13 cellular contexts compared by ENCODE assay signal in genomic region chr10:63697956-63698814, GRCh38.
DNase-seq lines count a peak whose midpoint lies in the region; ATAC-seq, FAIRE-seq and TF ChIP-seq lines count a peak whose summit lies in the region.
"Had no signal": no experiment of that assay in that cellular context is flagged by ENCODE, and none has a peak within 500 bp of the region (broad histone marks: within the 10 kb centered on the region; RNA-seq: fewer than 3 reads in every experiment).

No MANE protein-coding gene starts in this region.

- H3K79me2 ChIP-seq in K562 (ENCODE audit: control insufficient read depth, insufficient read depth, low read length), result no peaks in the 10 kb centered on the region

- WGBS in K562 (ENCODE audit: insufficient coverage, low coverage, missing lambda C conversion rate), result 2% methylated on average over 7 of the region's 7 CpGs

- POLR2A ChIA-PET in K562 (lab: Yijun Ruan, JAX), result no interaction called here
- POLR2A ChIA-PET in CD4-positive, alpha-beta memory T cell (lab: Charles Lee; ENCODE audit: partially characterized antibody), result no interaction called here

- TF ChIP-seq RAD21 in K562 (CRISPR knock-in tag; conservative IDR thresholded peaks at IDR 0.05 in 1 of 2, IDR thresholded peaks at IDR 0.05 in 1 of 2), result no peak

- CTCF ChIA-PET in K562 (lab: Yijun Ruan, JAX; ENCODE audit: low intra/inter-chr PET ratio), result no interaction called here
- CTCF ChIA-PET in CD4-positive, alpha-beta memory T cell (lab: Charles Lee; ENCODE audit: partially characterized antibody), result no interaction called here

- no peaks in the 10 kb centered on the region for H3K9me3 ChIP-seq in K562 (replicated peaks; ENCODE audit: control insufficient read depth, insufficient read depth, low read depth, low read length)
- no peaks in the 10 kb centered on the region for H3K9me3 ChIP-seq in CD4-positive, alpha-beta memory T cell (ENCODE audit: control insufficient read depth in 1 of 2, low read length in 2 of 2)

- TF ChIP-seq CTCF in CD14-positive monocyte (IDR thresholded peaks at IDR 0.05) (no peak), GM20000 (IDR thresholded peaks at IDR 0.05; ENCODE audit: extremely low read depth, missing control alignments) (no peak), K562 (IDR thresholded peaks at IDR 0.05 in 2 of 3, conservative IDR thresholded peaks at IDR 0.05 in 1 of 3; ENCODE audit: insufficient read depth in 2 of 3, low read depth in 1 of 3, low read length in 3 of 3) (no peak)

- H3K27ac ChIP-seq in K562 (ENCODE audit: extremely low read depth, low read depth, low read length), result no peak overlapping the region
- no peak overlapping the region for H3K27ac ChIP-seq in CD4-positive, alpha-beta memory T cell (ENCODE audit: low read depth, low read length)

- no peaks in the 10 kb centered on the region for H4K20me1 ChIP-seq in K562 (replicated peaks; ENCODE audit: control insufficient read depth, insufficient read depth, low read length)

- H3K36me3 Mint-ChIP-seq in CD14-positive monocyte, result no peaks in the 10 kb centered on the region
- no peaks in the 10 kb centered on the region for H3K36me3 Mint-ChIP-seq in activated CD4-positive, alpha-beta T cell treated with anti-CD3 and anti-CD28 coated beads, Interleukin-2, amount 10 ng/mL, durations not matched to agents 24 days and 14 days (ENCODE audit: low read depth)
- no peaks in the 10 kb centered on the region for H3K36me3 Mint-ChIP-seq in CD4-positive, alpha-beta memory T cell

- no peak for TF ChIP-seq POLR2A in K562 (conservative IDR thresholded peaks at IDR 0.05)

- H3K27me3 Mint-ChIP-seq in CD14-positive monocyte (ENCODE audit: low read depth in 3 of 3), result peaks cover 0 to 2% (median 0%) of the 10 kb centered on the region in 3 donors
- H3K27me3 Mint-ChIP-seq in activated CD4-positive, alpha-beta T cell treated with anti-CD3 and anti-CD28 coated beads, Interleukin-2, amount 10 ng/mL, durations not matched to agents 24 days and 14 days, result no peaks in the 10 kb centered on the region
- H3K27me3 Mint-ChIP-seq in CD4-positive, alpha-beta memory T cell, result peaks cover 0 to 2% of the 10 kb centered on the region in 2 donors

- H3K36me3 ChIP-seq in K562 (ENCODE audit: control insufficient read depth, insufficient read depth, low read length), result no peaks in the 10 kb centered on the region
- no peaks in the 10 kb centered on the region for H3K36me3 ChIP-seq in CD4-positive, alpha-beta memory T cell (ENCODE audit: insufficient read depth, low read length)

- DNase-seq in CD14-positive monocyte (ENCODE audit: low spot score) (no peak), GM20000 (ENCODE audit: low spot score) (peak; percentile 30), K562 (ENCODE audit: extremely low read depth in 1 of 4, low spot score in 3 of 4) (no peak)
- no peak for DNase-seq in activated CD4-positive, alpha-beta T cell treated with anti-CD3 and anti-CD28 coated beads, Interleukin-2, amount 10 ng/mL, durations not matched to agents 24 days and 14 days
- DNase-seq in activated effector memory CD4-positive, alpha-beta T cell treated with anti-CD3 and anti-CD28 coated beads, Interleukin-2, amount 50 U/mL, for 16 hours, result no peak
- DNase-seq in CD4-positive, alpha-beta memory T cell, result no peak
- DNase-seq: AML-193; central memory CD4-positive, alpha-beta T cell; foreskin keratinocyte; midbrain; stimulated activated CD4-positive, alpha-beta T cell treated with anti-CD3 and anti-CD28 coated beads, Interleukin-12 subunit alpha, Interleukin-12 subunit beta, amount 100 ng/mL, for 4 hours had no signal

- no peaks in the 10 kb centered on the region; a peak in 2 of 5 replicates for H3K4me1 ChIP-seq in K562 (replicated peaks in 1 of 2; ENCODE audit: control insufficient read depth in 2 of 2, insufficient read depth in 2 of 2, low read length in 2 of 2)
- H3K4me1 ChIP-seq in CD4-positive, alpha-beta memory T cell (ENCODE audit: insufficient read depth, low read length), result no peaks in the 10 kb centered on the region

- H3K9me1 ChIP-seq in K562 (ENCODE audit: control insufficient read depth, insufficient read depth, low read length), result no peaks in the 10 kb centered on the region

- no peak for FAIRE-seq in K562 (lab: Jason Lieb, UNC)

- no peak for TF ChIP-seq EP300 in K562 (IDR thresholded peaks at IDR 0.05; ENCODE audit: low read length)

- intact Hi-C loops in CD14-positive monocyte (cut with micrococcal nuclease), result no loop called here
- intact Hi-C loops in K562 (cut with micrococcal nuclease), result no loop called here
- intact Hi-C loops in activated CD4-positive, alpha-beta T cell treated with anti-CD3 and anti-CD28 coated beads, Interleukin-2, amount 10 ng/mL, durations not matched to agents 24 days and 14 days (cut with micrococcal nuclease), result no loop called here
- intact Hi-C loops in CD4-positive, alpha-beta memory T cell (cut with micrococcal nuclease), result no loop called here

- peaks cover 0 to 6% (median 0%) of the 10 kb centered on the region in 7 donors for H3K9me3 Mint-ChIP-seq in CD14-positive monocyte
- H3K9me3 Mint-ChIP-seq in activated CD4-positive, alpha-beta T cell treated with anti-CD3 and anti-CD28 coated beads, Interleukin-2, amount 10 ng/mL, durations not matched to agents 24 days and 14 days, result peaks cover 2% of the 10 kb centered on the region
- peaks cover 0 to 6% (median 3%) of the 10 kb centered on the region in 8 donors for H3K9me3 Mint-ChIP-seq in CD4-positive, alpha-beta memory T cell

- H3K4me3 ChIP-seq in K562, result no peak overlapping the region
- no peak overlapping the region for H3K4me3 ChIP-seq in CD4-positive, alpha-beta memory T cell (ENCODE audit: low read length in 2 of 2)

- no peak overlapping the region for H3K4me3 Mint-ChIP-seq in CD14-positive monocyte
- H3K4me3 Mint-ChIP-seq in activated CD4-positive, alpha-beta T cell treated with anti-CD3 and anti-CD28 coated beads, Interleukin-2, amount 10 ng/mL, durations not matched to agents 24 days and 14 days, result no peak overlapping the region
- H3K4me3 Mint-ChIP-seq in CD4-positive, alpha-beta memory T cell, result no peak overlapping the region

- ATAC-seq in HG03342 (IDR thresholded peaks at IDR 0.05; ENCODE audit: unreplicated experiment), result peak; percentile 78
- ATAC-seq in K562, result no peak
- ATAC-seq in GM21528 (IDR thresholded peaks at IDR 0.05; ENCODE audit: low FRiP score, unreplicated experiment), result no peak
- ATAC-seq: foreskin keratinocyte had no signal

- H3K9ac ChIP-seq in K562 (ENCODE audit: insufficient read depth in 1 of 2, low read depth in 2 of 2, low read length in 2 of 2), result no peak overlapping the region

- peak overlapping the region; percentile 78 to 96 (median 93) for H3K27ac Mint-ChIP-seq in CD14-positive monocyte
- H3K27ac Mint-ChIP-seq in activated CD4-positive, alpha-beta T cell treated with anti-CD3 and anti-CD28 coated beads, Interleukin-2, amount 10 ng/mL, durations not matched to agents 24 days and 14 days, result no peak overlapping the region
- H3K27ac Mint-ChIP-seq in CD4-positive, alpha-beta memory T cell, result peak overlapping the region in 1 of 7 donors; percentile 42

- H3K4me1 Mint-ChIP-seq in CD14-positive monocyte, result peaks cover 52% of the 10 kb centered on the region
- H3K4me1 Mint-ChIP-seq in activated CD4-positive, alpha-beta T cell treated with anti-CD3 and anti-CD28 coated beads, Interleukin-2, amount 10 ng/mL, durations not matched to agents 24 days and 14 days, result peaks cover 7% of the 10 kb centered on the region
- H3K4me1 Mint-ChIP-seq in CD4-positive, alpha-beta memory T cell, result peaks cover 0 to 1% (median under 1%) of the 10 kb centered on the region in 4 donors

- peaks cover 7 to 13% of the 10 kb centered on the region in 2 experiments; a peak in 4 of 5 replicates for H3K27me3 ChIP-seq in K562 (ENCODE audit: control insufficient read depth in 2 of 2, insufficient read depth in 2 of 2, low read length in 2 of 2)
- no peaks in the 10 kb centered on the region for H3K27me3 ChIP-seq in CD4-positive, alpha-beta memory T cell (ENCODE audit: insufficient read depth, low read length)
- H3K27me3 ChIP-seq: foreskin keratinocyte had no signal

- no peak overlapping the region for H3K4me2 ChIP-seq in K562 (ENCODE audit: insufficient read depth, low read length)

- in situ Hi-C loops in K562 (cut with MboI), result no loop called here

- BruUV-seq in K562 (replicated peaks; lab: Mats Ljungman, UMichigan), result no TSS peak

- H2AFZ ChIP-seq in K562 (ENCODE audit: low read depth, low read length), result no peak overlapping the region

TF ChIP-seq in K562, 482 proteins besides CTCF, POLR2A, EP300 and RAD21:
- TF ChIP-seq HDAC3 (IDR thresholded peaks at IDR 0.05; ENCODE audit: borderline replicate concordance, partially characterized antibody) (no peak), SPI1 (IDR thresholded peaks at IDR 0.05; ENCODE audit: borderline replicate concordance, low read depth, low read length) (peak; percentile 97)
TF ChIP-seq in K562: peak in this region for 1.
